8 cellular contexts compared by ENCODE assay signal in the genomic region with DNA sequence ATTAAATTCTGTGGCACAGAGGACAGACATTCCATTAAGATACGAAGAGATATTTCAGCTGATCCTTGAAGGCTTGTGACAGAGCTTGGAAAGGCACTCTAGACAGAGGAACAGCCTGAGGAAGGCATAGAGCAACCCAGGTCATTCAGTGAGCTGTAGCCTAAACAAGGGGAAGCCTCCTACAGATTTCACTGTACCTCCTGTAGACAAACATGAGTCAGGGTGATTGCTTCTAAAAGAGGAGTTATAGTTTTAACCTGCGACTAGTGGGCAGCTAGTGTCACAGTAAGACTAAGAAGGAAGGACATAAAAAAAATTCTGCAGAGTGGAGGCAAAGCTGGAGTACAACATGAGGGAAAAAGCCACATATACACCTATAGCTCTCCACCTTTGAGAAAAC. TPM values are rescaled to one million over a fixed set of nuclear protein-coding genes. Genes with fewer than 3 reads are reported as not detected.
DNase-seq lines count a peak whose midpoint lies in the region; ATAC-seq and TF ChIP-seq lines count a peak whose summit lies in the region.

No MANE protein-coding gene starts in this region.

- intact Hi-C loops in adrenal gland (cut with DNase I) = no loop called here

- H3K4me1 ChIP-seq in adrenal gland (replicated peaks in 1 of 2) (peaks cover 13 to 40% of the 10 kb centered on the region in 2 donors), endodermal cell (ENCODE audit: control insufficient read depth, insufficient read depth, low read length) (peaks cover 2% of the 10 kb centered on the region)

- 29 to 47% (median 38%) methylated on average over 2 of the region's 2 CpGs for WGBS in adrenal gland, 4 donors
- WGBS in endodermal cell (ENCODE audit: insufficient coverage in 1 of 2, insufficient read length in 1 of 2), 2 experiments = 76 to 79% methylated on average over 1 to 2 of the region's 2 CpGs

- ATAC-seq in HG03520 (IDR thresholded peaks at IDR 0.05; ENCODE audit: unreplicated experiment) = peak; percentile 33

- H3K4me1 Mint-ChIP-seq in nephron progenitor cell (peaks cover 6% of the 10 kb centered on the region), endodermal cell (peaks cover 11% of the 10 kb centered on the region)

- no peak for TF ChIP-seq POLR2A in adrenal gland (IDR thresholded peaks at IDR 0.05)

- no peak overlapping the region for H3K4me3 Mint-ChIP-seq in nephron progenitor cell
- H3K4me3 Mint-ChIP-seq in endodermal cell = no peak overlapping the region

- H3K9me3 ChIP-seq in adrenal gland (replicated peaks in 1 of 3) = peaks cover 0 to 4% (median 0%) of the 10 kb centered on the region in 3 donors
- peaks cover 9% of the 10 kb centered on the region for H3K9me3 ChIP-seq in endodermal cell (ENCODE audit: control insufficient read depth, low read length)

- H3K9me3 Mint-ChIP-seq in nephron progenitor cell = peaks cover 28% of the 10 kb centered on the region
- peaks cover 23% of the 10 kb centered on the region for H3K9me3 Mint-ChIP-seq in endodermal cell

- DNase-seq in activated CD4-positive, alpha-beta T cell treated with anti-CD3 and anti-CD28 coated beads for 48 hours = peak; percentile 21
- DNase-seq in activated CD4-positive, alpha-beta T cell treated with anti-CD3 and anti-CD28 coated beads, Interleukin-2, amount 50 U/mL, for 4 hours = no peak
- DNase-seq in adrenal gland (no peak), nephron progenitor cell (no peak), NCI-H524 (lab: John Stamatoyannopoulos, UW) (no peak), C1 segment of cervical spinal cord (lab: John Stamatoyannopoulos, UW) (no peak), endodermal cell (no peak)

- H3K27me3 Mint-ChIP-seq in nephron progenitor cell (ENCODE audit: low read depth, poor library complexity) (peaks cover 5% of the 10 kb centered on the region), endodermal cell (ENCODE audit: insufficient read depth) (no peaks in the 10 kb centered on the region)

- peaks cover 56% of the 10 kb centered on the region for H3K36me3 Mint-ChIP-seq in nephron progenitor cell (ENCODE audit: low read depth)
- H3K36me3 Mint-ChIP-seq in endodermal cell (ENCODE audit: low read depth) = peaks cover 30% of the 10 kb centered on the region

- H3K36me3 ChIP-seq in adrenal gland (replicated peaks in 1 of 2) (no peaks in the 10 kb centered on the region), endodermal cell (ENCODE audit: control insufficient read depth, insufficient read depth, low read length) (no peaks in the 10 kb centered on the region)

- no peak overlapping the region for H3K4me3 ChIP-seq in adrenal gland
- no peak overlapping the region for H3K4me3 ChIP-seq in endodermal cell (ENCODE audit: low read length)

- peak overlapping the region; percentile 47 for H3K27ac Mint-ChIP-seq in nephron progenitor cell
- H3K27ac Mint-ChIP-seq in endodermal cell = no peak overlapping the region

- H3K27me3 ChIP-seq in adrenal gland = no peaks in the 10 kb centered on the region
- no peaks in the 10 kb centered on the region for H3K27me3 ChIP-seq in endodermal cell (ENCODE audit: control insufficient read depth, insufficient read depth, low read length, poor library complexity, severe bottlenecking)

- peak overlapping the region in 4 of 5 donors; percentile 26 to 84 (median 64) for H3K27ac ChIP-seq in adrenal gland
- H3K27ac ChIP-seq in endodermal cell (ENCODE audit: low read depth, low read length) = no peak overlapping the region

- TF ChIP-seq CTCF in adrenal gland (IDR thresholded peaks at IDR 0.05) (no peak), nephron progenitor cell (IDR thresholded peaks at IDR 0.05) (no peak), endodermal cell (conservative IDR thresholded peaks at IDR 0.05) (no peak)

- H3K9ac ChIP-seq in endodermal cell (ENCODE audit: extremely low read depth, low read length, poor library complexity, severe bottlenecking) = no peak overlapping the region

RNA-seq across cellular contexts. Expression of a gene that starts 43.5 kb away (rescaled TPM):
- under 1 TPM in 6 of 8 donors, not detected in 2; 0.28 to 0.93 (median 0.59) TPM for total RNA-seq in adrenal gland
- 1 to 10 TPM in 2 of 3 donors, under 1 TPM in 1; 0.73 to 3.8 (median 2.1) TPM for polyA plus RNA-seq in adrenal gland
- total RNA-seq in endodermal cell = 1 to 10 TPM; 4.6 to 8.6 TPM
- polyA plus RNA-seq in endodermal cell (2013, experiment 1 of 2) = 0.21 TPM
- polyA plus RNA-seq in endodermal cell (2013, experiment 2 of 2) = 0.25 TPM

RNA-seq across cellular contexts. Expression of a gene that starts 56.0 kb away (rescaled TPM):
- 10 to 100 TPM; 16.7 to 63.6 (median 36.5) TPM for total RNA-seq in adrenal gland
- polyA plus RNA-seq in adrenal gland = 10 to 100 TPM in 2 of 3 donors, 1 to 10 TPM in 1; 6.9 to 40.0 (median 10.7) TPM
- 10 to 100 TPM; 11.3 to 14.8 TPM for total RNA-seq in endodermal cell
- polyA plus RNA-seq in endodermal cell (2013, experiment 1 of 2) = 15.2 TPM
- polyA plus RNA-seq in endodermal cell (2013, experiment 2 of 2) = 15.4 TPM

RNA-seq across cellular contexts. Expression of a gene that starts 56.3 kb away (rescaled TPM):
- total RNA-seq in adrenal gland (10 to 100 TPM; 30.6 to 67.6 (median 50.4) TPM), endodermal cell (10 to 100 TPM; 51.0 to 73.5 TPM)
- polyA plus RNA-seq in adrenal gland = 10 to 100 TPM in 2 of 3 donors, 1 to 10 TPM in 1; 5.7 to 66.6 (median 13.2) TPM
- 25.8 TPM for polyA plus RNA-seq in endodermal cell (2013, experiment 1 of 2)
- 29.1 TPM for polyA plus RNA-seq in endodermal cell (2013, experiment 2 of 2)
